ENCODE assay signal across 1 cellular context in the genomic region with DNA sequence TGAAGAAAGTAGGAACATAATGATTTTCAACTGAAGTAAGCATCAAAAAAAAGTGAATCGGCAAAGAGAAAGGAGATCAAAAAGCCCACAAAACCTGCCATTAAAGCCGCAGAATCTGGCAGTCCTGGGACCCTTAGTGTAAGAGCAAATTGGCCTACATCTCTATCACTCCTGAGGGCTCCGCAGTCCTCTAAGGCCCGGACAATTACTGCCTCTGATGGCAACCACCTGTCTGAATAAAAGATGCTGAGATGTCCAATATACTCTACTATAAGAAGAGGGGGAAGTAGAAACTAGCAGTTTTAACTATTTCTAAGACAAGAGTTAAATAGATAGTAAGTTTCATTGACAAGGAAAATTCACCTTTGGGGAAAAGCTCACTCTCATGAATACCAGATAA.
TF ChIP-seq lines count a peak whose summit lies in the region.

No MANE protein-coding gene starts in this region.

TF ChIP-seq in liver, 16 proteins besides CTCF, POLR2A, EP300 and RAD21 (continued from another document):
- TF ChIP-seq EGR1 (IDR thresholded peaks at IDR 0.05; ENCODE audit: low read depth in 2 of 2) (no peak), SP1 (IDR thresholded peaks at IDR 0.05) (no peak), FOXA2 (IDR thresholded peaks at IDR 0.05) (no peak), RXRA (IDR thresholded peaks at IDR 0.05) (no peak), HNF4A (conservative IDR thresholded peaks at IDR 0.05) (no peak), JUND (IDR thresholded peaks at IDR 0.05) (no peak)
- TF ChIP-seq, protein P1, sequence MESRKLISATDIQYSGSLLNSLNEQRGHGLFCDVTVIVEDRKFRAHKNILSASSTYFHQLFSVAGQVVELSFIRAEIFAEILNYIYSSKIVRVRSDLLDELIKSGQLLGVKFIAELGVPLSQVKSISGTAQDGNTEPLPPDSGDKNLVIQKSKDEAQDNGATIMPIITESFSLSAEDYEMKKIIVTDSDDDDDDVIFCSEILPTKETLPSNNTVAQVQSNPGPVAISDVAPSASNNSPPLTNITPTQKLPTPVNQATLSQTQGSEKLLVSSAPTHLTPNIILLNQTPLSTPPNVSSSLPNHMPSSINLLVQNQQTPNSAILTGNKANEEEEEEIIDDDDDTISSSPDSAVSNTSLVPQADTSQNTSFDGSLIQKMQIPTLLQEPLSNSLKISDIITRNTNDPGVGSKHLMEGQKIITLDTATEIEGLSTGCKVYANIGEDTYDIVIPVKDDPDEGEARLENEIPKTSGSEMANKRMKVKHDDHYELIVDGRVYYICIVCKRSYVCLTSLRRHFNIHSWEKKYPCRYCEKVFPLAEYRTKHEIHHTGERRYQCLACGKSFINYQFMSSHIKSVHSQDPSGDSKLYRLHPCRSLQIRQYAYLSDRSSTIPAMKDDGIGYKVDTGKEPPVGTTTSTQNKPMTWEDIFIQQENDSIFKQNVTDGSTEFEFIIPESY (IDR thresholded peaks at IDR 0.05): no peak
- TF ChIP-seq, protein P2, sequence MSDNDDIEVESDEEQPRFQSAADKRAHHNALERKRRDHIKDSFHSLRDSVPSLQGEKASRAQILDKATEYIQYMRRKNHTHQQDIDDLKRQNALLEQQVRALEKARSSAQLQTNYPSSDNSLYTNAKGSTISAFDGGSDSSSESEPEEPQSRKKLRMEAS (IDR thresholded peaks at IDR 0.05): no peak
- TF ChIP-seq, protein P3, sequence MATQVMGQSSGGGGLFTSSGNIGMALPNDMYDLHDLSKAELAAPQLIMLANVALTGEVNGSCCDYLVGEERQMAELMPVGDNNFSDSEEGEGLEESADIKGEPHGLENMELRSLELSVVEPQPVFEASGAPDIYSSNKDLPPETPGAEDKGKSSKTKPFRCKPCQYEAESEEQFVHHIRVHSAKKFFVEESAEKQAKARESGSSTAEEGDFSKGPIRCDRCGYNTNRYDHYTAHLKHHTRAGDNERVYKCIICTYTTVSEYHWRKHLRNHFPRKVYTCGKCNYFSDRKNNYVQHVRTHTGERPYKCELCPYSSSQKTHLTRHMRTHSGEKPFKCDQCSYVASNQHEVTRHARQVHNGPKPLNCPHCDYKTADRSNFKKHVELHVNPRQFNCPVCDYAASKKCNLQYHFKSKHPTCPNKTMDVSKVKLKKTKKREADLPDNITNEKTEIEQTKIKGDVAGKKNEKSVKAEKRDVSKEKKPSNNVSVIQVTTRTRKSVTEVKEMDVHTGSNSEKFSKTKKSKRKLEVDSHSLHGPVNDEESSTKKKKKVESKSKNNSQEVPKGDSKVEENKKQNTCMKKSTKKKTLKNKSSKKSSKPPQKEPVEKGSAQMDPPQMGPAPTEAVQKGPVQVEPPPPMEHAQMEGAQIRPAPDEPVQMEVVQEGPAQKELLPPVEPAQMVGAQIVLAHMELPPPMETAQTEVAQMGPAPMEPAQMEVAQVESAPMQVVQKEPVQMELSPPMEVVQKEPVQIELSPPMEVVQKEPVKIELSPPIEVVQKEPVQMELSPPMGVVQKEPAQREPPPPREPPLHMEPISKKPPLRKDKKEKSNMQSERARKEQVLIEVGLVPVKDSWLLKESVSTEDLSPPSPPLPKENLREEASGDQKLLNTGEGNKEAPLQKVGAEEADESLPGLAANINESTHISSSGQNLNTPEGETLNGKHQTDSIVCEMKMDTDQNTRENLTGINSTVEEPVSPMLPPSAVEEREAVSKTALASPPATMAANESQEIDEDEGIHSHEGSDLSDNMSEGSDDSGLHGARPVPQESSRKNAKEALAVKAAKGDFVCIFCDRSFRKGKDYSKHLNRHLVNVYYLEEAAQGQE (IDR thresholded peaks at IDR 0.05): no peak
- TF ChIP-seq, protein P4, sequence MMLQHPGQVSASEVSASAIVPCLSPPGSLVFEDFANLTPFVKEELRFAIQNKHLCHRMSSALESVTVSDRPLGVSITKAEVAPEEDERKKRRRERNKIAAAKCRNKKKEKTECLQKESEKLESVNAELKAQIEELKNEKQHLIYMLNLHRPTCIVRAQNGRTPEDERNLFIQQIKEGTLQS (IDR thresholded peaks at IDR 0.05): no peak
